In genomic region chr1:196214866-196215265, GRCh38 we compare ENCODE assay signal across 18 cellular contexts.
"Had no signal": no experiment of that assay in that cellular context is flagged by ENCODE, and none has a peak within 500 bp of the region (broad histone marks: within the 10 kb centered on the region; RNA-seq: fewer than 3 reads in every experiment).

No MANE protein-coding gene starts in this region.

- H3K4me3 ChIP-seq: esophagus muscularis mucosa, hepatocyte, mucosa of descending colon, pancreas, testis, tibial nerve, upper lobe of right lung, vagina had no signal

- H3K9me3 ChIP-seq: esophagus muscularis mucosa, mucosa of descending colon, pancreas, testis, tibial nerve, upper lobe of right lung, vagina had no signal

- H3K36me3 ChIP-seq: esophagus muscularis mucosa, pancreas, tibial nerve, upper lobe of right lung, vagina had no signal

- H3K4me1 ChIP-seq: esophagus muscularis mucosa, pancreas, testis, tibial nerve, upper lobe of right lung, vagina had no signal

- H3K27ac ChIP-seq: esophagus muscularis mucosa, hepatocyte, pancreas, testis, tibial nerve, upper lobe of right lung, vagina had no signal

- H2AFZ ChIP-seq: hepatocyte had no signal

- H3K4me2 ChIP-seq: hepatocyte had no signal

- ATAC-seq: left colon; left ventricle myocardium superior; mucosa of descending colon; naive thymus-derived CD8-positive, alpha-beta T cell; pancreas; right cardiac atrium; stimulated activated memory B cell treated with anti-CD40 and anti-IgM and Interleukin-4, amounts not matched to agents 10 μg/mL and 1 μg/mL and 100 μg/mL, for 72 hours; upper lobe of right lung had no signal

- H3K27me3 ChIP-seq: esophagus muscularis mucosa, hepatocyte, pancreas, testis, tibial nerve, upper lobe of right lung, vagina had no signal

- H3K79me2 ChIP-seq: hepatocyte had no signal

- DNase-seq: effector memory CD4-positive, alpha-beta T cell; foreskin melanocyte; head of caudate nucleus; left colon; left ventricle myocardium superior; mucosa of descending colon; naive thymus-derived CD8-positive, alpha-beta T cell; occipital lobe; pancreas; right cardiac atrium; stimulated activated CD4-positive, alpha-beta T cell treated with anti-CD3 and anti-CD28 coated beads, Interleukin-4, amount 100 ng/mL, for 24 hours; testis; upper lobe of right lung had no signal
